Comparison of ENCODE assay signal across 8 cellular contexts in genomic region chr17:4833178-4833940, GRCh38. TPM values are rescaled to one million over a fixed set of nuclear protein-coding genes. Genes with fewer than 3 reads are reported as not detected.
DNase-seq lines count a peak whose midpoint lies in the region; ATAC-seq and TF ChIP-seq lines count a peak whose summit lies in the region.

MINK1 (plus strand) TSS chr17:4833340; CDS start chr17:4833584, 244 bp downstream.

- H3K27ac ChIP-seq in heart right ventricle (peak within 1 kb of the TSS; percentile 64 to 97 (median 92)), upper lobe of right lung (peak within 1 kb of the TSS; percentile 90)

- ATAC-seq in HG02642 (IDR thresholded peaks at IDR 0.05; ENCODE audit: poor library complexity, unreplicated experiment) (peak; percentile 92), heart right ventricle (peak; percentile 96 to 98 (median 97)), upper lobe of right lung (peak; percentile 98)

- H3K4me1 ChIP-seq in heart right ventricle (peaks cover 10 to 49% (median 46%) of the 10 kb centered on the region in 9 donors), upper lobe of right lung (peaks cover 34% of the 10 kb centered on the region)

- H3K27me3 ChIP-seq in heart right ventricle (no peaks in the 10 kb centered on the region), upper lobe of right lung (no peaks in the 10 kb centered on the region)

- 0 to 1% methylated on average over 63 to 91 of the region's 91 CpGs for WGBS in heart right ventricle, 2 donors

- TF ChIP-seq CTCF in GM12875 (IDR thresholded peaks at IDR 0.05; ENCODE audit: borderline replicate concordance, insufficient read depth, low read depth, low read length) (no peak), heart right ventricle (IDR thresholded peaks at IDR 0.05) (no peak), progenitor cell of endocrine pancreas (IDR thresholded peaks at IDR 0.05; ENCODE audit: unreplicated experiment) (no peak), upper lobe of right lung (IDR thresholded peaks at IDR 0.05) (no peak)

- H3K27ac Mint-ChIP-seq in progenitor cell of endocrine pancreas = peak within 1 kb of the TSS; percentile 98

- peaks cover 33% of the 10 kb centered on the region for H3K4me1 Mint-ChIP-seq in progenitor cell of endocrine pancreas (ENCODE audit: low read depth)

- no peaks in the 10 kb centered on the region for H3K9me3 ChIP-seq in heart right ventricle
- no peaks in the 10 kb centered on the region for H3K9me3 ChIP-seq in upper lobe of right lung

- DNase-seq in NCI-H128 (lab: John Stamatoyannopoulos, UW; ENCODE audit: unreplicated experiment) = peak; percentile 79
- DNase-seq in amniotic epithelial cell (ENCODE audit: low read depth) = peak; percentile 87
- DNase-seq in heart right ventricle = peak; percentile 85 to 93
- DNase-seq in progenitor cell of endocrine pancreas (ENCODE audit: low spot score, unreplicated experiment) = peak; percentile 83
- peak; percentile 95 for DNase-seq in upper lobe of right lung

- H3K36me3 Mint-ChIP-seq in progenitor cell of endocrine pancreas (ENCODE audit: insufficient read depth) = peaks cover 1% of the 10 kb centered on the region

- H3K27me3 Mint-ChIP-seq in progenitor cell of endocrine pancreas = no peaks in the 10 kb centered on the region

- intact Hi-C loops in T-helper 1 cell treated with Interleukin-12 subunit alpha and Interleukin-12 subunit beta and Interleukin-4 antibody, amounts not matched to agents 30 ng/mL and 1 ng/mL, for 36 hours (cut with micrococcal nuclease) = loop anchor here (1.0 to 5.0 kb wide), 7 partner anchors 26 to 123 kb away; partner anchors contain the start of genes ARRB2, C17orf107, MED11 and PLD2
- intact Hi-C loops in heart right ventricle (cut with DNase I) (loop anchor here in 4 of 10 donors (2.0 to 10.0 kb wide), 2 partner anchors 43 to 51 kb away; no protein-coding TSS in a partner anchor), upper lobe of right lung (cut with DNase I) (no loop called here)

- no peaks in the 10 kb centered on the region for H3K9me3 Mint-ChIP-seq in progenitor cell of endocrine pancreas (ENCODE audit: low read depth)

- H3K4me3 ChIP-seq in GM12875 (ENCODE audit: low read depth, low read length) (peak within 1 kb of the TSS; percentile 93), heart right ventricle (peak within 1 kb of the TSS; percentile 67 to 99 (median 90)), upper lobe of right lung (peak within 1 kb of the TSS; percentile 98)

- H3K36me3 ChIP-seq in heart right ventricle = peaks cover 0 to 7% (median 0%) of the 10 kb centered on the region in 9 donors
- no peaks in the 10 kb centered on the region for H3K36me3 ChIP-seq in upper lobe of right lung

- H3K4me3 Mint-ChIP-seq in progenitor cell of endocrine pancreas (ENCODE audit: low read depth) = peak within 1 kb of the TSS; percentile 92

RNA-seq across cellular contexts. Expression of gene MINK1, which starts in this region (rescaled TPM):
- 115 and 120 TPM in 2 replicates for total RNA-seq in T-helper 1 cell treated with Interleukin-12 subunit alpha and Interleukin-12 subunit beta and Interleukin-4 antibody, amounts not matched to agents 30 ng/mL and 1 ng/mL, for 36 hours
- total RNA-seq in heart right ventricle (10 to 100 TPM; 26.4 to 54.1 (median 33.5) TPM), progenitor cell of endocrine pancreas (139 and 145 TPM in 2 replicates), upper lobe of right lung (121 TPM)
- polyA plus RNA-seq in heart right ventricle = 10 to 100 TPM; 17.3 to 52.3 TPM

Comparison
In these comparisons a context has a peak if more than half of its experiments do, and no peak if none do; other contexts are left out.
1. Peak in every context shown above with its lines: DNase-seq, ATAC-seq, H3K4me3 ChIP-seq and H3K27ac ChIP-seq.